Comparison of ENCODE assay signal across 8 cellular contexts in genomic region chr1:111606457-111607215, GRCh38. TPM values are rescaled to one million over a fixed set of nuclear protein-coding genes. Genes with fewer than 3 reads are reported as not detected.
DNase-seq lines count a peak whose midpoint lies in the region; ATAC-seq, FAIRE-seq and TF ChIP-seq lines count a peak whose summit lies in the region.
"Not testable (repeated sequence)": the region's sequence is repeated elsewhere in the genome, so short reads cannot be mapped to it uniquely, and the experiment has no call there.

No MANE protein-coding gene starts in this region.

- H3K4me3 Mint-ChIP-seq in CD4-positive, alpha-beta memory T cell, result peak overlapping the region in 4 of 8 donors; percentile 2 to 73 (median 30)
- H3K4me3 Mint-ChIP-seq in T-helper 1 cell treated with Interleukin-12 subunit alpha and Interleukin-12 subunit beta and Interleukin-4 antibody, amounts not matched to agents 30 μg/mL and 1 μg/mL, for 36 hours; activated T-cell treated with anti-CD3 and anti-CD28 coated beads, Interleukin-2, amount 50 U/mL, for 24 hours: not testable (repeated sequence)

- H3K4me2 ChIP-seq in Karpas-422 (ENCODE audit: low read depth, low read length, poor library complexity, severe bottlenecking); HepG2 (ENCODE audit: low read depth, low read length): not testable (repeated sequence)

- not testable (repeated sequence) for DNase-seq in CD4-positive, alpha-beta memory T cell; activated T-cell treated with anti-CD3 and anti-CD28 coated beads, Interleukin-2, amount 50 U/mL, for 24 hours; esophagus muscularis mucosa (ENCODE audit: extremely low spot score); HepG2 (ENCODE audit: low spot score); transverse colon
- peak; percentile 60 for DNase-seq in Karpas-422

- TF ChIP-seq RAD21 in HepG2 (CRISPR knock-in tag; IDR thresholded peaks at IDR 0.05), result not testable (repeated sequence)

- not testable (repeated sequence) for TF ChIP-seq CTCF in esophagus muscularis mucosa (IDR thresholded peaks at IDR 0.05); HepG2 (CRISPR knock-in tag; IDR thresholded peaks at IDR 0.05); transverse colon (IDR thresholded peaks at IDR 0.05)

- not testable (repeated sequence) for H4K20me1 ChIP-seq in Karpas-422 (ENCODE audit: insufficient read depth, low read depth, low read length); HepG2 (ENCODE audit: insufficient read depth, low read length)

- H3K9me3 ChIP-seq in CD4-positive, alpha-beta memory T cell (ENCODE audit: control insufficient read depth in 1 of 2, low read length in 2 of 2); Karpas-422 (ENCODE audit: low read length); esophagus muscularis mucosa; HepG2 (ENCODE audit: low read length); transverse colon: not testable (repeated sequence)

- BruUV-seq in HepG2 (replicated peaks; lab: Mats Ljungman, UMichigan), result not testable (repeated sequence)

- not testable (repeated sequence) for H3K27me3 ChIP-seq in CD4-positive, alpha-beta memory T cell (ENCODE audit: insufficient read depth, low read length); Karpas-422 (ENCODE audit: low read length); esophagus muscularis mucosa; HepG2 (ENCODE audit: control insufficient read depth in 1 of 2, insufficient read depth in 2 of 2, low read length in 2 of 2); rectal smooth muscle tissue (ENCODE audit: control insufficient read depth, insufficient read depth, low read length); transverse colon

- H3K79me2 ChIP-seq in Karpas-422 (ENCODE audit: low read length); HepG2 (ENCODE audit: insufficient read depth, low read length): not testable (repeated sequence)

- intact Hi-C loops in CD4-positive, alpha-beta memory T cell (cut with micrococcal nuclease); esophagus muscularis mucosa (cut with DNase I); HepG2 (cut with micrococcal nuclease; ENCODE audit: unreplicated experiment); transverse colon (cut with DNase I; ENCODE audit: low total_unique reads): not testable (repeated sequence)

- not testable (repeated sequence) for H3K9me3 Mint-ChIP-seq in CD4-positive, alpha-beta memory T cell; T-helper 1 cell treated with Interleukin-12 subunit alpha and Interleukin-12 subunit beta and Interleukin-4 antibody, amounts not matched to agents 30 μg/mL and 1 μg/mL, for 36 hours; activated T-cell treated with anti-CD3 and anti-CD28 coated beads, Interleukin-2, amount 50 U/mL, for 24 hours

- H2AFZ ChIP-seq in Karpas-422 (ENCODE audit: low read length); HepG2 (ENCODE audit: low read length): not testable (repeated sequence)

- H3K9ac ChIP-seq in Karpas-422 (ENCODE audit: low read length); HepG2 (ENCODE audit: insufficient read depth, low read depth, low read length); rectal smooth muscle tissue (ENCODE audit: low read length): not testable (repeated sequence)

- H3K27ac ChIP-seq in CD4-positive, alpha-beta memory T cell (ENCODE audit: low read depth, low read length), result peak overlapping the region; percentile 27
- not testable (repeated sequence) for H3K27ac ChIP-seq in Karpas-422 (ENCODE audit: low read length); HepG2 (ENCODE audit: extremely low read length, insufficient read depth, low read length)
- H3K27ac ChIP-seq in esophagus muscularis mucosa (replicated peaks in 1 of 4) (peak overlapping the region; percentile 71 to 81 (median 74)), rectal smooth muscle tissue (ENCODE audit: low read depth, low read length) (peak overlapping the region; percentile 84), transverse colon (peak overlapping the region in 3 of 4 donors; percentile 47 to 75 (median 71))

- POLR2A ChIA-PET in CD4-positive, alpha-beta memory T cell (lab: Charles Lee; ENCODE audit: partially characterized antibody), result interaction anchor here (0.5 to 9.9 kb wide), 7 partner anchors 9 to 105 kb away, joined by 3 to 244 read pairs (median 5); partner anchors contain the start of gene RAP1A
- POLR2A ChIA-PET in HepG2 (lab: Yijun Ruan, JAX), result not testable (repeated sequence)

- H3K36me3 Mint-ChIP-seq in CD4-positive, alpha-beta memory T cell; activated T-cell treated with anti-CD3 and anti-CD28 coated beads, Interleukin-2, amount 50 U/mL, for 24 hours (ENCODE audit: low read depth): not testable (repeated sequence)
- peaks cover 10% of the 10 kb centered on the region for H3K36me3 Mint-ChIP-seq in T-helper 1 cell treated with Interleukin-12 subunit alpha and Interleukin-12 subunit beta and Interleukin-4 antibody, amounts not matched to agents 30 μg/mL and 1 μg/mL, for 36 hours (ENCODE audit: low read depth)

- not testable (repeated sequence) for ATAC-seq in HepG2

- in situ Hi-C loops in HepG2 (cut with HindIII; ENCODE audit: extremely low pct_ligation_motif_present, low pct_unique_long_range_greater_than_20kb), result not testable (repeated sequence)
- in situ Hi-C loops in transverse colon (cut with MboI; ENCODE audit: low pct_ligation_motif_present in 1 of 4, low pct_unique_long_range_greater_than_20kb in 1 of 4, low sequenced_read_pairs in 3 of 4), result loop anchor here in 1 of 4 donors (25.0 kb wide), 1 partner anchor 394 kb away; the partner anchor contains the start of gene DENND2D

- TF ChIP-seq POLR2A in esophagus muscularis mucosa (IDR thresholded peaks at IDR 0.05; ENCODE audit: low read depth); HepG2 (IDR thresholded peaks at IDR 0.05; ENCODE audit: insufficient read depth in 1 of 2, low read depth in 2 of 2, low read length in 2 of 2); transverse colon (IDR thresholded peaks at IDR 0.05): not testable (repeated sequence)

- H3K27ac Mint-ChIP-seq in CD4-positive, alpha-beta memory T cell, result peak overlapping the region; percentile 78 to 97 (median 87)
- peak overlapping the region; percentile 50 for H3K27ac Mint-ChIP-seq in T-helper 1 cell treated with Interleukin-12 subunit alpha and Interleukin-12 subunit beta and Interleukin-4 antibody, amounts not matched to agents 30 μg/mL and 1 μg/mL, for 36 hours
- peak overlapping the region; percentile 71 for H3K27ac Mint-ChIP-seq in activated T-cell treated with anti-CD3 and anti-CD28 coated beads, Interleukin-2, amount 50 U/mL, for 24 hours

- H3K9me2 ChIP-seq in Karpas-422 (replicated peaks; ENCODE audit: insufficient read depth, low read length), result not testable (repeated sequence)

- H3K4me1 ChIP-seq in CD4-positive, alpha-beta memory T cell (ENCODE audit: insufficient read depth, low read length), result peaks cover 51% of the 10 kb centered on the region
- peaks cover 39% of the 10 kb centered on the region for H3K4me1 ChIP-seq in Karpas-422 (ENCODE audit: low read length)
- H3K4me1 ChIP-seq in esophagus muscularis mucosa, result peaks cover 14 to 72% (median 67%) of the 10 kb centered on the region in 4 donors
- H3K4me1 ChIP-seq in HepG2 (ENCODE audit: insufficient read depth, low read length), result not testable (repeated sequence)
- peaks cover 36% of the 10 kb centered on the region for H3K4me1 ChIP-seq in rectal smooth muscle tissue (ENCODE audit: control insufficient read depth, insufficient read depth, low read length)
- peaks cover 0 to 37% (median 10%) of the 10 kb centered on the region in 4 donors for H3K4me1 ChIP-seq in transverse colon

- CTCF ChIA-PET in CD4-positive, alpha-beta memory T cell (lab: Charles Lee; ENCODE audit: partially characterized antibody), result interaction anchor here (1.3 to 2.2 kb wide), 4 partner anchors 10 to 99 kb away, joined by 4 to 11 read pairs (median 6); no protein-coding TSS in a partner anchor
- CTCF ChIA-PET in HepG2 (lab: Yijun Ruan, JAX; ENCODE audit: low intra/inter-chr PET ratio, low total read pairs), result not testable (repeated sequence)

- H3K4me1 Mint-ChIP-seq in CD4-positive, alpha-beta memory T cell, result peaks cover 38 to 71% (median 54%) of the 10 kb centered on the region in 4 donors
- peaks cover 46% of the 10 kb centered on the region for H3K4me1 Mint-ChIP-seq in T-helper 1 cell treated with Interleukin-12 subunit alpha and Interleukin-12 subunit beta and Interleukin-4 antibody, amounts not matched to agents 30 μg/mL and 1 μg/mL, for 36 hours (ENCODE audit: low read depth)
- peaks cover 55% of the 10 kb centered on the region for H3K4me1 Mint-ChIP-seq in activated T-cell treated with anti-CD3 and anti-CD28 coated beads, Interleukin-2, amount 50 U/mL, for 24 hours (ENCODE audit: low read depth)

- FAIRE-seq in HepG2 (lab: Jason Lieb, UNC), result not testable (repeated sequence)

- not testable (repeated sequence) for H3K4me3 ChIP-seq in CD4-positive, alpha-beta memory T cell (ENCODE audit: low read length in 2 of 2); Karpas-422 (ENCODE audit: low read length); esophagus muscularis mucosa; HepG2 (replicated peaks in 1 of 3; ENCODE audit: insufficient read depth in 1 of 3, low read depth in 2 of 3, low read length in 3 of 3); rectal smooth muscle tissue (ENCODE audit: low read length); transverse colon

- TF ChIP-seq EP300 in esophagus muscularis mucosa (IDR thresholded peaks at IDR 0.05); HepG2 (IDR thresholded peaks at IDR 0.05; ENCODE audit: low read depth in 2 of 2, low read length in 2 of 2); HepG2 (CRISPR knock-in tag; IDR thresholded peaks at IDR 0.05; ENCODE audit: borderline replicate concordance); transverse colon (IDR thresholded peaks at IDR 0.05; ENCODE audit: low read depth): not testable (repeated sequence)

- WGBS in esophagus muscularis mucosa, result 60% methylated on average over 5 of the region's 8 CpGs
- whole genome bisulfite sequencing in HepG2 (ENCODE audit: low lambda C conversion rate), result 43% methylated on average over 6 of the region's 8 CpGs
- 60 to 67% methylated on average over 2 to 6 of the region's 8 CpGs for WGBS in transverse colon (ENCODE audit: low coverage in 1 of 2), 2 donors

- H3K27me3 Mint-ChIP-seq in CD4-positive, alpha-beta memory T cell; T-helper 1 cell treated with Interleukin-12 subunit alpha and Interleukin-12 subunit beta and Interleukin-4 antibody, amounts not matched to agents 30 μg/mL and 1 μg/mL, for 36 hours (ENCODE audit: low read depth); activated T-cell treated with anti-CD3 and anti-CD28 coated beads, Interleukin-2, amount 50 U/mL, for 24 hours: not testable (repeated sequence)

- not testable (repeated sequence) for H3K36me3 ChIP-seq in CD4-positive, alpha-beta memory T cell (ENCODE audit: insufficient read depth, low read length); Karpas-422 (ENCODE audit: insufficient read depth, low read length); esophagus muscularis mucosa; HepG2 (replicated peaks in 1 of 2; ENCODE audit: control insufficient read depth in 1 of 2, insufficient read depth in 2 of 2, low read length in 2 of 2); rectal smooth muscle tissue (ENCODE audit: control insufficient read depth, insufficient read depth, low read length); transverse colon

RNA-seq across cellular contexts. Expression of gene RAP1A, which starts 13.0 kb away (rescaled TPM):
- total RNA-seq in CD4-positive, alpha-beta memory T cell, result 100 to 1,000 TPM; 130 to 134 TPM
- 10 to 100 TPM; 67.2 to 85.7 TPM for polyA plus RNA-seq in CD4-positive, alpha-beta memory T cell
- 12.0 and 55.3 TPM in 2 replicates for total RNA-seq in Karpas-422 (2014; rRNA removed; shearing (Covaris generic); ENCODE audit: low replicate concordance)
- total RNA-seq in esophagus muscularis mucosa (100 to 1,000 TPM; 171 to 325 (median 216) TPM), HepG2 (2016; rRNA removed; fragmentation: Illumina TruSeq; extraction: Trizol) (19.0 and 28.6 TPM in 2 replicates), transverse colon (10 to 100 TPM; 34.0 to 87.2 (median 57.7) TPM)
- total RNA-seq in HepG2 (2016; cell fraction: cytosol; rRNA removed; fragmentation: Illumina TruSeq; extraction: Trizol; ENCODE audit: low read depth), result 13.3 and 17.3 TPM in 2 replicates
- 21.2 and 27.6 TPM in 2 replicates for total RNA-seq in HepG2 (2016; cell fraction: insoluble cytoplasmic fraction; rRNA removed; fragmentation: Illumina TruSeq; extraction: Trizol)
- total RNA-seq in HepG2 (2016; cell fraction: membrane; rRNA removed; fragmentation: Illumina TruSeq; extraction: Trizol), result 29.9 and 30.2 TPM in 2 replicates
- 12.1 and 14.0 TPM in 2 replicates for total RNA-seq in HepG2 (2016; cell fraction: nucleus; rRNA removed; fragmentation: Illumina TruSeq; extraction: Trizol)
- 15.4 and 20.7 TPM in 2 replicates for polyA plus RNA-seq in HepG2 (2011; rRNA removed)
- polyA plus RNA-seq in HepG2 (2011; cell fraction: cytosol; rRNA removed), result 8.4 and 13.7 TPM in 2 replicates
- 2.6 and 3.5 TPM in 2 replicates for polyA plus RNA-seq in HepG2 (2011; cell fraction: nucleus; rRNA removed)
- 32.8 and 38.3 TPM in 2 replicates for polyA plus RNA-seq in HepG2 (2012)
- polyA plus RNA-seq in HepG2 (2016; cell fraction: cytosol; fragmentation: Illumina TruSeq; extraction: Trizol; ENCODE audit: low read depth), result 32.0 and 48.1 TPM in 2 replicates
- polyA plus RNA-seq in HepG2 (2016; cell fraction: insoluble cytoplasmic fraction; fragmentation: Illumina TruSeq; extraction: Trizol; ENCODE audit: low read depth), result 80.7 and 86.7 TPM in 2 replicates
- 59.2 and 73.6 TPM in 2 replicates for polyA plus RNA-seq in HepG2 (2016; cell fraction: membrane; fragmentation: Illumina TruSeq; extraction: Trizol; ENCODE audit: low read depth)
- polyA plus RNA-seq in HepG2 (2016; cell fraction: nucleus; fragmentation: Illumina TruSeq; extraction: Trizol; ENCODE audit: insufficient read depth, low read depth), result 36.4 and 36.5 TPM in 2 replicates
- polyA minus RNA-seq in HepG2 (2011; rRNA and poly(A)+ RNA removed; ENCODE audit: low replicate concordance), result 2.0 and 6.1 TPM in 2 replicates
- polyA minus RNA-seq in HepG2 (2011; cell fraction: cytosol; rRNA and poly(A)+ RNA removed), result 7.9 and 10.7 TPM in 2 replicates
- 8.0 TPM in 2 replicates for polyA minus RNA-seq in HepG2 (2011; cell fraction: nucleus; rRNA and poly(A)+ RNA removed)
